Comparison of ENCODE assay signal across 1 cellular context in genomic region chr11:62671604-62672528, GRCh38.
TF ChIP-seq lines count a peak whose summit lies in the region.

Gene LBHD1 (minus strand): TSS chr11:62672267. CDS start chr11:62670031, 2,236 bp downstream.
A gene with protein sequence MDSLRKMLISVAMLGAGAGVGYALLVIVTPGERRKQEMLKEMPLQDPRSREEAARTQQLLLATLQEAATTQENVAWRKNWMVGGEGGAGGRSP (plus strand): TSS chr11:62671673. CDS start chr11:62671746, 73 bp downstream.

TF ChIP-seq in K562, 482 proteins besides CTCF, POLR2A, EP300 and RAD21 (continued from another document and continues in another):
- no peak for TF ChIP-seq ZNF318 (IDR thresholded peaks at IDR 0.05; ENCODE audit: borderline replicate concordance in 1 of 2, low read depth in 1 of 2)
- TF ChIP-seq ZBTB33 (CRISPR knock-in tag; IDR thresholded peaks at IDR 0.05): no peak
- no peak for TF ChIP-seq TCF15 (CRISPR knock-in tag; IDR thresholded peaks at IDR 0.05)
- TF ChIP-seq SRSF3 (IDR thresholded peaks at IDR 0.05; ENCODE audit: insufficient read depth, low read length): 0 out of 2 replicates have a peak, but pooled peaks have one; percentile 15
- TF ChIP-seq CBX5 (IDR thresholded peaks at IDR 0.05; ENCODE audit: borderline replicate concordance, low read depth): no peak
- TF ChIP-seq BDP1 (IDR thresholded peaks at IDR 0.05; ENCODE audit: insufficient read depth, insufficient read length): no peak
- peak; percentile 83 for TF ChIP-seq ELF2 (CRISPR knock-in tag; IDR thresholded peaks at IDR 0.05)
- TF ChIP-seq KLF1 (tag; IDR thresholded peaks at IDR 0.05): no peak
- TF ChIP-seq KHSRP (IDR thresholded peaks at IDR 0.05): no peak
- no peak for TF ChIP-seq GTF2F1 (IDR thresholded peaks at IDR 0.05; ENCODE audit: low read depth, low read length)
- TF ChIP-seq, protein P1, sequence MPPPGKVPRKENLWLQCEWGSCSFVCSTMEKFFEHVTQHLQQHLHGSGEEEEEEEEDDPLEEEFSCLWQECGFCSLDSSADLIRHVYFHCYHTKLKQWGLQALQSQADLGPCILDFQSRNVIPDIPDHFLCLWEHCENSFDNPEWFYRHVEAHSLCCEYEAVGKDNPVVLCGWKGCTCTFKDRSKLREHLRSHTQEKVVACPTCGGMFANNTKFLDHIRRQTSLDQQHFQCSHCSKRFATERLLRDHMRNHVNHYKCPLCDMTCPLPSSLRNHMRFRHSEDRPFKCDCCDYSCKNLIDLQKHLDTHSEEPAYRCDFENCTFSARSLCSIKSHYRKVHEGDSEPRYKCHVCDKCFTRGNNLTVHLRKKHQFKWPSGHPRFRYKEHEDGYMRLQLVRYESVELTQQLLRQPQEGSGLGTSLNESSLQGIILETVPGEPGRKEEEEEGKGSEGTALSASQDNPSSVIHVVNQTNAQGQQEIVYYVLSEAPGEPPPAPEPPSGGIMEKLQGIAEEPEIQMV (tag; conservative IDR thresholded peaks at IDR 0.05; ENCODE audit: low read depth): 0 out of 2 replicates have a peak, but pooled peaks have one; percentile 42
- 0 out of 2 replicates have a peak, but pooled peaks have one; percentile 25 for TF ChIP-seq MYNN (IDR thresholded peaks at IDR 0.05)
- TF ChIP-seq MYNN (CRISPR knock-in tag; IDR thresholded peaks at IDR 0.05): no peak
- TF ChIP-seq DPF2 (IDR thresholded peaks at IDR 0.05): no peak
- TF ChIP-seq RERE (CRISPR knock-in tag; IDR thresholded peaks at IDR 0.05; ENCODE audit: borderline replicate concordance): no peak
- no peak for TF ChIP-seq MTA1 (IDR thresholded peaks at IDR 0.05; ENCODE audit: borderline replicate concordance)
- peak; percentile 60; the same call in 1 of the 2 replicates for TF ChIP-seq BHLHE40 (IDR thresholded peaks at IDR 0.05; ENCODE audit: low read length)
- no peak for TF ChIP-seq DACH1 (IDR thresholded peaks at IDR 0.05; ENCODE audit: partially characterized antibody)
- no peak; a peak in 2 of 4 replicates for TF ChIP-seq MLLT1 (IDR thresholded peaks at IDR 0.05)
- TF ChIP-seq ZNF3 (CRISPR knock-in tag; IDR thresholded peaks at IDR 0.05): no peak
- no peak for TF ChIP-seq KAT8 (IDR thresholded peaks at IDR 0.05; ENCODE audit: low read depth)
- TF ChIP-seq TSC22D4 (tag; IDR thresholded peaks at IDR 0.05): no peak
- no peak for TF ChIP-seq RNF219 (CRISPR knock-in tag; IDR thresholded peaks at IDR 0.05)
- no peak for TF ChIP-seq ZNF707 (CRISPR knock-in tag; conservative IDR thresholded peaks at IDR 0.05)
- no peak; the same call in 1 of the 2 replicates for TF ChIP-seq TAF7 (tag; IDR thresholded peaks at IDR 0.05)
- no peak for TF ChIP-seq SMARCA4 (IDR thresholded peaks at IDR 0.05)
- no peak for TF ChIP-seq TEAD2 (tag; IDR thresholded peaks at IDR 0.05)
- TF ChIP-seq KAT7 (CRISPR knock-in tag; IDR thresholded peaks at IDR 0.05; ENCODE audit: borderline replicate concordance): peak; percentile 97
- TF ChIP-seq ZBTB8A (IDR thresholded peaks at IDR 0.05; ENCODE audit: partially characterized antibody): no peak
- TF ChIP-seq, protein P2, sequence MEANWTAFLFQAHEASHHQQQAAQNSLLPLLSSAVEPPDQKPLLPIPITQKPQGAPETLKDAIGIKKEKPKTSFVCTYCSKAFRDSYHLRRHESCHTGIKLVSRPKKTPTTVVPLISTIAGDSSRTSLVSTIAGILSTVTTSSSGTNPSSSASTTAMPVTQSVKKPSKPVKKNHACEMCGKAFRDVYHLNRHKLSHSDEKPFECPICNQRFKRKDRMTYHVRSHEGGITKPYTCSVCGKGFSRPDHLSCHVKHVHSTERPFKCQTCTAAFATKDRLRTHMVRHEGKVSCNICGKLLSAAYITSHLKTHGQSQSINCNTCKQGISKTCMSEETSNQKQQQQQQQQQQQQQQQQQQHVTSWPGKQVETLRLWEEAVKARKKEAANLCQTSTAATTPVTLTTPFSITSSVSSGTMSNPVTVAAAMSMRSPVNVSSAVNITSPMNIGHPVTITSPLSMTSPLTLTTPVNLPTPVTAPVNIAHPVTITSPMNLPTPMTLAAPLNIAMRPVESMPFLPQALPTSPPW (CRISPR knock-in tag; IDR thresholded peaks at IDR 0.05): peak; percentile 59
- TF ChIP-seq NR2C2 (CRISPR knock-in tag; IDR thresholded peaks at IDR 0.05): no peak; the same call in 1 of the 2 replicates
- peak; percentile 93 for TF ChIP-seq NR2C2 (tag; IDR thresholded peaks at IDR 0.05)
- no peak for TF ChIP-seq ZKSCAN3 (CRISPR knock-in tag; IDR thresholded peaks at IDR 0.05)
- no peak for TF ChIP-seq PHTF2 (CRISPR knock-in tag; IDR thresholded peaks at IDR 0.05)
- peak; percentile 88 for TF ChIP-seq MXI1 (IDR thresholded peaks at IDR 0.05; ENCODE audit: low read depth, low read length)
- peak; percentile 42 to 49; a peak in 2 of 4 replicates for TF ChIP-seq MAZ (CRISPR knock-in tag; conservative IDR thresholded peaks at IDR 0.05 in 1 of 2, IDR thresholded peaks at IDR 0.05 in 1 of 2)
